8 cellular contexts compared by ENCODE assay signal in the genomic region with DNA sequence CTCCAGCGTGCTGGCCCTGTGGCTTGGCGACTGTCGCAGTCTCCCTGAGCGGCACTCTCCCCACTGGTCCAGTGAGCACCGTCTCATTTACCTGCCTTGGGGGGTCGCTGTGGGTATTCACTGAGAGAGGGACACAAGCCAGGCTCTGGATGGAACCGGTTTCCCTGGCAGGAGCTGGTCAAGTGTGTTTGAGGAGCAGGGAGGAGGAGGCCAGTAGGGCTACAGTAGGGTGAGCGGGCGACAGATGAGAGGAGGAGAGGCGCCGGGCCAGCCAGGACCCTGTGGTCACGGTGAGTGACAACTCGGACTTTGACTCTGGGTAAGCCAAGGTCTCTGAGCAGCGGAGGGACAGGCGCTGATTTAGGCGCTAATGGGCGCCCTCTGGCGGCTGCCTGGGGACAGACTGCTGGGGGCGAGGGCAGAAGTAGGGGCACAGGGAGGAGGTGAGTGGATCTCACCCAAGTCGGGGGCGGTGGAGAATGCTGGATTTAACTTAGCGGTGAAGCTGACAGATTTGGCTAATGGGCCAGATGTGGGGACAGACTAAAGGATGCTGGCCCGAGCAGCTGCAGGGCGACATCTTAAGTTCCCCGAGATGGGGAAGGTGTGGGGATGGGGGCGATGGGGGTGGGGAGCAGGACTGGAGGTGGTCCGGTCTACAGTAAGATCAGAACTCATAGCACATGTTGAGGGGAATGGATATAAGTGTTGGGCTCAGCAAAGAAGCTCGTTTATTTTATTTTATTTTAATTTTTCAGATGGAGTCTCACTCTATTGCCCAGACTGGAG. TPM values are rescaled to one million over a fixed set of nuclear protein-coding genes. Genes with fewer than 3 reads are reported as not detected.
DNase-seq lines count a peak whose midpoint lies in the region; ATAC-seq and TF ChIP-seq lines count a peak whose summit lies in the region.

No MANE protein-coding gene starts in this region.

- H3K4me1 ChIP-seq in Caco-2, result peaks cover 15% of the 10 kb centered on the region

- no peaks in the 10 kb centered on the region for H3F3A ChIP-seq in neural cell (ENCODE audit: insufficient read depth, low read length, poor library complexity, severe bottlenecking)

- no peaks in the 10 kb centered on the region for H3K79me2 ChIP-seq in neural cell (replicated peaks; ENCODE audit: insufficient read depth, low read length)

- POLR2A ChIA-PET in Caco-2 (lab: Charles Lee), result interaction anchor here (0.5 to 2.1 kb wide), 2 partner anchors 32 kb away, joined by 4 to 5 read pairs; a partner anchor contains a TSS

- no peak for ATAC-seq in HG02885 (IDR thresholded peaks at IDR 0.05; ENCODE audit: poor library complexity, unreplicated experiment)

- no peaks in the 10 kb centered on the region for H3K27me3 Mint-ChIP-seq in Caco-2 (ENCODE audit: insufficient read depth, unreplicated experiment)
- no peaks in the 10 kb centered on the region for H3K27me3 Mint-ChIP-seq in activated T-helper 2 cell treated with anti-CD3 and anti-CD28 coated beads, Interferon-gamma antibody, Interleukin-2, Interleukin-4, amounts not matched to agents 10 μg/mL and 5 μg/mL and 100 μg/mL, durations not matched to agents 14 hours and 24 hours and 36 hours (ENCODE audit: low read depth)

- DNase-seq in Caco-2 (peak; percentile 90), RPMI7951 (ENCODE audit: low read depth) (peak; percentile 63), fibroblast of villous mesenchyme (ENCODE audit: low read depth) (peak; percentile 69), superior temporal gyrus (ENCODE audit: extremely low spot score) (peak; percentile 82)
- DNase-seq in activated T-helper 2 cell treated with anti-CD3 and anti-CD28 coated beads, Interferon-gamma antibody, Interleukin-2, Interleukin-4, amounts not matched to agents 10 μg/mL and 5 μg/mL and 100 μg/mL, durations not matched to agents 14 hours and 24 hours and 36 hours (ENCODE audit: low spot score), result peak; percentile 68

- CTCF ChIA-PET in Caco-2 (lab: Charles Lee), result interaction anchor here (1.4 kb wide), 1 partner anchor 32 kb away, joined by 9 read pairs; a partner anchor contains a TSS

- no peak overlapping the region for H2AFZ ChIP-seq in neural cell (ENCODE audit: low read depth, low read length)

- TF ChIP-seq CTCF in Caco-2 (IDR thresholded peaks at IDR 0.05; ENCODE audit: insufficient read depth in 1 of 2, low read depth in 1 of 2, low read length in 1 of 2, severe bottlenecking in 1 of 2, unreplicated experiment in 1 of 2) (peak; percentile 88 to 96), fibroblast of villous mesenchyme (IDR thresholded peaks at IDR 0.05; ENCODE audit: insufficient read depth, low read depth, low read length) (peak; percentile 91), neural cell (IDR thresholded peaks at IDR 0.05; ENCODE audit: poor library complexity, severe bottlenecking) (peak; percentile 80)

- H3K9ac ChIP-seq in neural cell (ENCODE audit: low read length), result no peak overlapping the region

- peak overlapping the region; percentile 17 for H3K4me3 Mint-ChIP-seq in Caco-2 (ENCODE audit: unreplicated experiment)
- no peak overlapping the region for H3K4me3 Mint-ChIP-seq in activated T-helper 2 cell treated with anti-CD3 and anti-CD28 coated beads, Interferon-gamma antibody, Interleukin-2, Interleukin-4, amounts not matched to agents 10 μg/mL and 5 μg/mL and 100 μg/mL, durations not matched to agents 14 hours and 24 hours and 36 hours (ENCODE audit: low read depth)

- peak overlapping the region; percentile 76 for H3K27ac Mint-ChIP-seq in Caco-2 (ENCODE audit: unreplicated experiment)
- peak overlapping the region; percentile 29 for H3K27ac Mint-ChIP-seq in activated T-helper 2 cell treated with anti-CD3 and anti-CD28 coated beads, Interferon-gamma antibody, Interleukin-2, Interleukin-4, amounts not matched to agents 10 μg/mL and 5 μg/mL and 100 μg/mL, durations not matched to agents 14 hours and 24 hours and 36 hours

- no peaks in the 10 kb centered on the region for H4K20me1 ChIP-seq in neural cell (ENCODE audit: insufficient read depth)

- TF ChIP-seq RAD21 in Ishikawa (IDR thresholded peaks at IDR 0.05; ENCODE audit: low read depth), result peak; percentile 48
- TF ChIP-seq RAD21 in neural cell (conservative IDR thresholded peaks at IDR 0.05), result peak; percentile 54

- peaks cover 12% of the 10 kb centered on the region for H3K4me1 Mint-ChIP-seq in Caco-2 (ENCODE audit: low read depth, unreplicated experiment)
- peaks cover 12% of the 10 kb centered on the region for H3K4me1 Mint-ChIP-seq in activated T-helper 2 cell treated with anti-CD3 and anti-CD28 coated beads, Interferon-gamma antibody, Interleukin-2, Interleukin-4, amounts not matched to agents 10 μg/mL and 5 μg/mL and 100 μg/mL, durations not matched to agents 14 hours and 24 hours and 36 hours (ENCODE audit: low read depth)

- H3K9me3 Mint-ChIP-seq in Caco-2 (ENCODE audit: unreplicated experiment), result no peaks in the 10 kb centered on the region
- no peaks in the 10 kb centered on the region for H3K9me3 Mint-ChIP-seq in activated T-helper 2 cell treated with anti-CD3 and anti-CD28 coated beads, Interferon-gamma antibody, Interleukin-2, Interleukin-4, amounts not matched to agents 10 μg/mL and 5 μg/mL and 100 μg/mL, durations not matched to agents 14 hours and 24 hours and 36 hours

- H3K36me3 ChIP-seq in Caco-2 (ENCODE audit: control insufficient read depth, insufficient read depth, low read length), result no peaks in the 10 kb centered on the region; the same call in 1 of the 2 replicates
- no peaks in the 10 kb centered on the region for H3K36me3 ChIP-seq in neural cell (ENCODE audit: insufficient read depth, low read length)

- H3K27ac ChIP-seq in neural cell (ENCODE audit: low read length), result no peak overlapping the region

- no peak overlapping the region for H3K4me2 ChIP-seq in neural cell (ENCODE audit: low read length)

- H3K27me3 ChIP-seq in Caco-2 (replicated peaks; ENCODE audit: control insufficient read depth, insufficient read depth, low read length) (no peaks in the 10 kb centered on the region), neural cell (ENCODE audit: insufficient read depth, low read depth, low read length) (no peaks in the 10 kb centered on the region)

- BruUV-seq in Caco-2 (replicated peaks; lab: Mats Ljungman, UMichigan), result no TSS peak

- no peak for TF ChIP-seq EP300 in Ishikawa (IDR thresholded peaks at IDR 0.05; ENCODE audit: borderline replicate concordance)
- no peak for TF ChIP-seq EP300 in neural cell (conservative IDR thresholded peaks at IDR 0.05; ENCODE audit: poor library complexity, severe bottlenecking)

- H3K9me2 ChIP-seq in neural cell (ENCODE audit: insufficient read depth, low read length), result no peaks in the 10 kb centered on the region

- H3K36me3 Mint-ChIP-seq in Caco-2 (ENCODE audit: insufficient read depth, unreplicated experiment), result peaks cover 59% of the 10 kb centered on the region
- H3K36me3 Mint-ChIP-seq in activated T-helper 2 cell treated with anti-CD3 and anti-CD28 coated beads, Interferon-gamma antibody, Interleukin-2, Interleukin-4, amounts not matched to agents 10 μg/mL and 5 μg/mL and 100 μg/mL, durations not matched to agents 14 hours and 24 hours and 36 hours (ENCODE audit: low read depth), result peaks cover 18% of the 10 kb centered on the region

- no peaks in the 10 kb centered on the region for H3K9me3 ChIP-seq in Caco-2
- H3K9me3 ChIP-seq in neural cell (ENCODE audit: low read length), result no peaks in the 10 kb centered on the region

- intact Hi-C loops in Caco-2 (cut with micrococcal nuclease; ENCODE audit: unreplicated experiment), result no loop called here
- intact Hi-C loops in activated T-helper 2 cell treated with anti-CD3 and anti-CD28 coated beads, Interferon-gamma antibody, Interleukin-2, Interleukin-4, amounts not matched to agents 10 μg/mL and 5 μg/mL and 100 μg/mL, durations not matched to agents 14 hours and 24 hours and 36 hours (cut with micrococcal nuclease), result no loop called here

- H3K4me3 ChIP-seq in Caco-2 (ENCODE audit: low read depth, low read length), result no peak overlapping the region
- H3K4me3 ChIP-seq in fibroblast of villous mesenchyme (ENCODE audit: low read depth, low read length), result no peak overlapping the region
- H3K4me3 ChIP-seq in neural cell (ENCODE audit: low read length), result peak overlapping the region; percentile 22

RNA-seq across cellular contexts. Expression of a gene that starts 4.7 kb away (rescaled TPM):
- total RNA-seq in Caco-2 (2022) (326 and 343 TPM in 2 replicates), fibroblast of villous mesenchyme (258 and 341 TPM in 2 replicates)
- total RNA-seq in RPMI7951 (2014; rRNA removed; shearing (Covaris generic)), result 334 and 387 TPM in 2 replicates
- total RNA-seq in activated T-helper 2 cell treated with anti-CD3 and anti-CD28 coated beads, Interferon-gamma antibody, Interleukin-2, Interleukin-4, amounts not matched to agents 10 μg/mL and 5 μg/mL and 100 μg/mL, durations not matched to agents 14 hours and 24 hours and 36 hours, result 431 TPM in 2 replicates
- 610 and 682 TPM in 2 replicates for polyA plus RNA-seq in neural cell
- polyA minus RNA-seq in neural cell, result 347 and 408 TPM in 2 replicates

RNA-seq across cellular contexts. Expression of a gene that starts 6.6 kb away (rescaled TPM):
- total RNA-seq in Caco-2 (2022) (103 and 111 TPM in 2 replicates), fibroblast of villous mesenchyme (4.7 and 6.8 TPM in 2 replicates)
- 19.7 and 26.8 TPM in 2 replicates for total RNA-seq in RPMI7951 (2014; rRNA removed; shearing (Covaris generic))
- 66.2 and 72.7 TPM in 2 replicates for total RNA-seq in activated T-helper 2 cell treated with anti-CD3 and anti-CD28 coated beads, Interferon-gamma antibody, Interleukin-2, Interleukin-4, amounts not matched to agents 10 μg/mL and 5 μg/mL and 100 μg/mL, durations not matched to agents 14 hours and 24 hours and 36 hours
- polyA plus RNA-seq in neural cell, result 1.1 TPM in 1 of 2 replicates, not detected in the other
- polyA minus RNA-seq in neural cell, result not detected in 2 replicates

RNA-seq across cellular contexts. Expression of a gene that starts 6.7 kb away (rescaled TPM):
- 125 and 131 TPM in 2 replicates for total RNA-seq in Caco-2 (2022)
- total RNA-seq in RPMI7951 (2014; rRNA removed; shearing (Covaris generic)), result 58.4 and 87.0 TPM in 2 replicates
- 135 and 147 TPM in 2 replicates for total RNA-seq in activated T-helper 2 cell treated with anti-CD3 and anti-CD28 coated beads, Interferon-gamma antibody, Interleukin-2, Interleukin-4, amounts not matched to agents 10 μg/mL and 5 μg/mL and 100 μg/mL, durations not matched to agents 14 hours and 24 hours and 36 hours
- 49.9 and 66.5 TPM in 2 replicates for total RNA-seq in fibroblast of villous mesenchyme
- polyA plus RNA-seq in neural cell, result 31.3 and 39.4 TPM in 2 replicates
- polyA minus RNA-seq in neural cell, result 16.6 TPM in 2 replicates

RNA-seq across cellular contexts. Expression of a gene that starts 17.1 kb away (rescaled TPM):
- total RNA-seq in Caco-2 (2022), result 8.5 and 10.4 TPM in 2 replicates
- total RNA-seq in RPMI7951 (2014; rRNA removed; shearing (Covaris generic)), result 0.72 and 0.78 TPM in 2 replicates
- total RNA-seq in activated T-helper 2 cell treated with anti-CD3 and anti-CD28 coated beads, Interferon-gamma antibody, Interleukin-2, Interleukin-4, amounts not matched to agents 10 μg/mL and 5 μg/mL and 100 μg/mL, durations not matched to agents 14 hours and 24 hours and 36 hours, result 7.2 and 7.3 TPM in 2 replicates
- total RNA-seq in fibroblast of villous mesenchyme, result under 0.01 and 0.32 TPM in 2 replicates
- 6.7 and 7.2 TPM in 2 replicates for polyA plus RNA-seq in neural cell
- polyA minus RNA-seq in neural cell, result 0.93 and 2.4 TPM in 2 replicates

RNA-seq across cellular contexts. Expression of a gene that starts 18.6 kb away (rescaled TPM):
- total RNA-seq in Caco-2 (2022), result 1.9 and 2.0 TPM in 2 replicates
- 18.3 and 21.8 TPM in 2 replicates for total RNA-seq in RPMI7951 (2014; rRNA removed; shearing (Covaris generic))
- total RNA-seq in activated T-helper 2 cell treated with anti-CD3 and anti-CD28 coated beads, Interferon-gamma antibody, Interleukin-2, Interleukin-4, amounts not matched to agents 10 μg/mL and 5 μg/mL and 100 μg/mL, durations not matched to agents 14 hours and 24 hours and 36 hours, result 2.8 and 2.9 TPM in 2 replicates
- 20.0 and 32.0 TPM in 2 replicates for total RNA-seq in fibroblast of villous mesenchyme
- 204 and 240 TPM in 2 replicates for polyA plus RNA-seq in neural cell
- 102 and 112 TPM in 2 replicates for polyA minus RNA-seq in neural cell
